1 cellular context compared by ENCODE assay signal in the genomic region with DNA sequence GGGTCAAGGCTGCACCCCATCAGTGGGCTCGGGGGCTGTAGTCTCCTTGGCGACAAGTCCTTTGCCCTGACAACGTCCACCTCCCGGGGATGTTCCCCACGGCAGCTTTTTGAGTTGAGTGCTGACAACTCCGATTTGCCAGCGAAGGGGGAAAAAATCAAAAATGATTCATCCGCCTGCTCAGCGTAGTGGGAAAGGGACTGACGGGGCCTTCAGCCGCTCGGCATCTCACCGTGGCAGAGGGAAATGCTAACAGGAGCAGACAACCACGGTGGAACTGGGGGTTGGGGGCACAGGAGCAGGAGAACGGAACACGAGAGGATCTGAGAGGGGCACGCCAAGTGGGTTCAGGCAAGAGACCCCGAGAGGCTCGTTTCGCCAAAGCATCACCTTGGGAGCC.
TF ChIP-seq lines count a peak whose summit lies in the region.

No MANE protein-coding gene starts in this region.

TF ChIP-seq in H1, 55 proteins besides CTCF, POLR2A, EP300 and RAD21:
- TF ChIP-seq FOSL1 (IDR thresholded peaks at IDR 0.05; ENCODE audit: insufficient read depth, low read depth, low read length) (no peak), TAF1 (IDR thresholded peaks at IDR 0.05; ENCODE audit: low read depth, low read length) (no peak), TAF7 (optimal IDR thresholded peaks at IDR 0.05; ENCODE audit: borderline replicate concordance, low read depth, low read length) (no peak), E2F6 (IDR thresholded peaks at IDR 0.05) (no peak), RBBP5 (IDR thresholded peaks at IDR 0.05; ENCODE audit: borderline replicate concordance, low read depth, low read length) (no peak), TEAD4 (IDR thresholded peaks at IDR 0.05; ENCODE audit: low read depth, low read length) (no peak), GABPA (IDR thresholded peaks at IDR 0.05; ENCODE audit: borderline replicate concordance, insufficient read depth, low read length) (no peak), JUN (IDR thresholded peaks at IDR 0.05; ENCODE audit: low read depth, low read length) (no peak), CHD2 (IDR thresholded peaks at IDR 0.05; ENCODE audit: low read length) (no peak), KDM1A (IDR thresholded peaks at IDR 0.05; ENCODE audit: borderline replicate concordance, low read length) (no peak), PHF8 (conservative IDR thresholded peaks at IDR 0.05; ENCODE audit: low read depth, low read length) (no peak), SIRT6 (IDR thresholded peaks at IDR 0.05; ENCODE audit: low read length) (no peak), CREB1 (IDR thresholded peaks at IDR 0.05) (no peak), SAP30 (IDR thresholded peaks at IDR 0.05; ENCODE audit: insufficient read depth, insufficient replicate concordance, low read length) (no peak), JUND (IDR thresholded peaks at IDR 0.05; ENCODE audit: low read length) (no peak), CEBPB (IDR thresholded peaks at IDR 0.05; ENCODE audit: low read depth, low read length) (no peak), MAFK (IDR thresholded peaks at IDR 0.05; ENCODE audit: low read depth, low read length) (no peak), BCL11A (IDR thresholded peaks at IDR 0.05; ENCODE audit: low read depth in 2 of 2, low read length in 2 of 2) (no peak), TBP (IDR thresholded peaks at IDR 0.05; ENCODE audit: low read depth, low read length) (no peak)
- TF ChIP-seq, protein P1, sequence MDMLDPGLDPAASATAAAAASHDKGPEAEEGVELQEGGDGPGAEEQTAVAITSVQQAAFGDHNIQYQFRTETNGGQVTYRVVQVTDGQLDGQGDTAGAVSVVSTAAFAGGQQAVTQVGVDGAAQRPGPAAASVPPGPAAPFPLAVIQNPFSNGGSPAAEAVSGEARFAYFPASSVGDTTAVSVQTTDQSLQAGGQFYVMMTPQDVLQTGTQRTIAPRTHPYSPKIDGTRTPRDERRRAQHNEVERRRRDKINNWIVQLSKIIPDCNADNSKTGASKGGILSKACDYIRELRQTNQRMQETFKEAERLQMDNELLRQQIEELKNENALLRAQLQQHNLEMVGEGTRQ (IDR thresholded peaks at IDR 0.05; ENCODE audit: low read length) = no peak
